ENCODE assay signal across 10 cellular contexts in the genomic region with DNA sequence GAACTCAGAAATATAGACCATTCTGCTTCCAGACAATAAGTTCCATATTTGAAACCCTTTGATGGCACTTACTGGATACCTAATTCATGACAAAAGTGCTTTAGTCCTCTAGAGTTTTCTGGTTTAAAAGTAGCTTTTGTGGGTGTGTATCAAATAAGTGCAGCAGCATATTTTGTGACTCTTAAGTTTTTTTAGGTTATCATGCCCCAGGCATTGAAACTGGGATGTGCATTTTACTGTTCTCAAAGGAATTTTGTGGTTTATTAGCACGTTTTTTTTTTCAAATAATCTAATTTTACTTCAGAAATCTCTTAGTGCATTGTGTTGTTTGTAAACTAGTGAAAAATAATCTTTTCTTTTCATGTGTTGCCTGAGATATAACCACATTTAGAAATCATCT. TPM values are rescaled to one million over a fixed set of nuclear protein-coding genes. Genes with fewer than 3 reads are reported as not detected.
DNase-seq lines count a peak whose midpoint lies in the region; ATAC-seq, FAIRE-seq and TF ChIP-seq lines count a peak whose summit lies in the region.
"Had no signal": no experiment of that assay in that cellular context is flagged by ENCODE, and none has a peak within 500 bp of the region (broad histone marks: within the 10 kb centered on the region; RNA-seq: fewer than 3 reads in every experiment).

No MANE protein-coding gene starts in this region.

- CTCF ChIA-PET in A549 (lab: Yijun Ruan, JAX) (interaction anchor here (0.6 to 1.7 kb wide), 10 partner anchors 9 to 553 kb away, joined by 3 to 7 read pairs (median 4); a partner anchor contains a TSS), GM12878 (lab: Yijun Ruan, JAX) (interaction anchor here (0.9 to 8.6 kb wide), 34 partner anchors 9 to 552 kb away, joined by 3 to 105 read pairs (median 5); a partner anchor contains a TSS)

- peaks cover 22% of the 10 kb centered on the region for H3K4me1 ChIP-seq in A549
- peaks cover 29% of the 10 kb centered on the region for H3K4me1 ChIP-seq in GM12878 (ENCODE audit: control insufficient read depth, insufficient read depth, low read length)

- TF ChIP-seq RAD21 in A549 (conservative IDR thresholded peaks at IDR 0.05 in 1 of 2, IDR thresholded peaks at IDR 0.05 in 1 of 2) (no peak), GM12878 (IDR thresholded peaks at IDR 0.05; ENCODE audit: insufficient read depth, low read depth, low read length) (no peak)

- H2AFZ ChIP-seq in GM12878 (ENCODE audit: control insufficient read depth, low read depth, low read length): no peak overlapping the region

- no peaks in the 10 kb centered on the region for H4K20me1 ChIP-seq in GM12878 (ENCODE audit: control insufficient read depth, insufficient read depth)

- H3K27me3 ChIP-seq in GM12878 (replicated peaks in 1 of 2; ENCODE audit: control insufficient read depth in 2 of 2, insufficient read depth in 2 of 2, low read length in 1 of 2): no peaks in the 10 kb centered on the region

- H3K4me2 ChIP-seq in A549 (peak overlapping the region; percentile 88), GM12878 (ENCODE audit: control insufficient read depth, insufficient read depth) (peak overlapping the region; percentile 93)

- RAD21 ChIA-PET in GM12878 (lab: Charles Lee; ENCODE audit: unreplicated experiment): interaction anchor here (0.6 to 6.6 kb wide), 16 partner anchors 15 to 734 kb away, joined by 3 to 42 read pairs (median 4); a partner anchor contains a TSS

- peaks cover 0 to 6% of the 10 kb centered on the region in 2 experiments; a peak in 3 of 4 replicates for H3K36me3 ChIP-seq in GM12878 (ENCODE audit: control insufficient read depth in 2 of 2, insufficient read depth in 2 of 2, low read length in 1 of 2)

- H3K9me3 ChIP-seq in A549 (no peaks in the 10 kb centered on the region), GM12878 (replicated peaks; ENCODE audit: control insufficient read depth, insufficient read depth, low read length) (no peaks in the 10 kb centered on the region)

- TF ChIP-seq POLR2A in A549 (IDR thresholded peaks at IDR 0.05; ENCODE audit: low read length) (no peak), GM12878 (IDR thresholded peaks at IDR 0.05; ENCODE audit: low read depth, low read length) (no peak)

- peaks cover 58% of the 10 kb centered on the region for H3K36me3 Mint-ChIP-seq in HFFc6 (ENCODE audit: low read depth)
- H3K36me3 Mint-ChIP-seq in mesothelial cell of epicardium: peaks cover 17% of the 10 kb centered on the region

- WGBS in A549 (ENCODE audit: missing lambda C conversion rate): 0% methylated on average over 1 of the region's 1 CpG
- WGBS in GM12878 (ENCODE audit: insufficient coverage, insufficient replicate concordance, low lambda C conversion rate, missing lambda C conversion rate): 0% methylated on average over 1 of the region's 1 CpG

- H3K27ac ChIP-seq in A549 (peak overlapping the region; percentile 91 to 93; a peak in 5 of 6 replicates), GM12878 (ENCODE audit: control insufficient read depth, insufficient read depth) (peak overlapping the region; percentile 99)

- H3K4me3 Mint-ChIP-seq in HFFc6 (peak overlapping the region; percentile 98), mesothelial cell of epicardium (peak overlapping the region; percentile 100)

- peaks cover 66% of the 10 kb centered on the region for H3K4me1 Mint-ChIP-seq in HFFc6 (ENCODE audit: low read depth)
- H3K4me1 Mint-ChIP-seq in mesothelial cell of epicardium: peaks cover 51% of the 10 kb centered on the region

- FAIRE-seq in A549 (lab: Jason Lieb, UNC) (no peak), GM12878 (lab: Jason Lieb, UNC) (no peak)

- no peak for TF ChIP-seq CTCF in A549 (IDR thresholded peaks at IDR 0.05)
- no peak for TF ChIP-seq CTCF in HFFc6 (IDR thresholded peaks at IDR 0.05)
- no peak for TF ChIP-seq CTCF in GM12878 (IDR thresholded peaks at IDR 0.05 in 2 of 3, conservative IDR thresholded peaks at IDR 0.05 in 1 of 3; ENCODE audit: control insufficient read depth in 2 of 3, extremely low read depth in 1 of 3, insufficient read depth in 1 of 3, low read depth in 3 of 3, low read length in 3 of 3)
- TF ChIP-seq CTCF in mesothelial cell of epicardium (IDR thresholded peaks at IDR 0.05; ENCODE audit: unreplicated experiment): no peak

- H3K9me3 Mint-ChIP-seq in HFFc6 (no peaks in the 10 kb centered on the region), mesothelial cell of epicardium (no peaks in the 10 kb centered on the region)

- no peak for ATAC-seq in A549
- ATAC-seq in GM12878: no peak
- ATAC-seq in HG03565 (IDR thresholded peaks at IDR 0.05; ENCODE audit: unreplicated experiment): no peak
- no peak for ATAC-seq in GM21825 (IDR thresholded peaks at IDR 0.05; ENCODE audit: unreplicated experiment)
- ATAC-seq in GM18861 (IDR thresholded peaks at IDR 0.05; ENCODE audit: unreplicated experiment): no peak

- no peak for DNase-seq in A549 (ENCODE audit: low read depth in 1 of 2, low spot score in 1 of 2)
- peak; percentile 65 for DNase-seq in HFFc6
- DNase-seq in GM12878 (ENCODE audit: low read depth, low spot score): no peak
- DNase-seq in mesothelial cell of epicardium (ENCODE audit: low spot score in 2 of 2, unreplicated experiment in 2 of 2): no peak
- no peak for DNase-seq in head of caudate nucleus
- DNase-seq: cerebellar nuclear complex; stimulated activated CD4-positive, alpha-beta T cell treated with anti-CD3 and anti-CD28 coated beads, Interleukin-2, amount 100 ng/mL, for 48 hours had no signal

- H3K27ac Mint-ChIP-seq in HFFc6 (peak overlapping the region; percentile 99), mesothelial cell of epicardium (peak overlapping the region; percentile 100)

- H3K9ac ChIP-seq in GM12878 (ENCODE audit: control insufficient read depth, insufficient read depth, low read length): peak overlapping the region; percentile 99

- H3K27me3 Mint-ChIP-seq in HFFc6 (ENCODE audit: insufficient read depth) (peaks cover 2% of the 10 kb centered on the region), mesothelial cell of epicardium (ENCODE audit: low read depth) (no peaks in the 10 kb centered on the region)

- in situ Hi-C loops in GM12878 (cut with MboI): no loop called here

- no TSS peak for BruUV-seq in GM12878 (replicated peaks; lab: Mats Ljungman, UMichigan)

- intact Hi-C loops in GM12878 (cut with micrococcal nuclease; ENCODE audit: unreplicated experiment) (loop anchor here (1.0 to 10.0 kb wide), 5 partner anchors 76 to 554 kb away; a partner anchor contains a TSS), head of caudate nucleus (cut with DNase I) (loop anchor here (10.0 kb wide), 1 partner anchor 304 kb away; a partner anchor contains a TSS)

- H3K4me3 ChIP-seq in A549 (peak overlapping the region; percentile 75), GM12878 (peak overlapping the region; percentile 94)

- TF ChIP-seq EP300 in A549 (IDR thresholded peaks at IDR 0.05): no peak
- no peak for TF ChIP-seq EP300 in GM12878 (IDR thresholded peaks at IDR 0.05; ENCODE audit: borderline replicate concordance in 1 of 2, control insufficient read depth in 1 of 2, low read depth in 2 of 2, low read length in 2 of 2)

- SMC1A ChIA-PET in GM12878 (lab: Charles Lee; ENCODE audit: uncharacterized antibody, unreplicated experiment): interaction anchor here (0.6 to 7.6 kb wide), 21 partner anchors 9 to 306 kb away, joined by 3 to 59 read pairs (median 7); a partner anchor contains a TSS

- peaks cover 58% of the 10 kb centered on the region for H3K79me2 ChIP-seq in GM12878 (ENCODE audit: control insufficient read depth, insufficient read depth, low read length)

- POLR2A ChIA-PET in A549 (lab: Yijun Ruan, JAX) (no interaction called here), GM12878 (lab: Charles Lee) (interaction anchor here (1.1 to 4.5 kb wide), 6 partner anchors 27 to 108 kb away, joined by 3 to 42 read pairs (median 6); a partner anchor contains a TSS)

RNA-seq across cellular contexts. Expression of a gene that starts 1.5 kb away (rescaled TPM):
- 430 and 619 TPM in 2 replicates for polyA plus RNA-seq in A549 (2011; rRNA removed)
- polyA plus RNA-seq in A549 (2012; cell fraction: cytosol; rRNA removed): 127 and 133 TPM in 2 replicates
- polyA plus RNA-seq in A549 (2012; cell fraction: nucleus; rRNA removed): 204 and 220 TPM in 2 replicates
- polyA plus RNA-seq in A549 (2017; fragmentation: RNase III; extraction: RNeasy Plus Mini Kit Qiagen cat#74134 plus additional on column Dnase treatment): 209 to 222 TPM (median 217 TPM) in 3 replicates
- polyA minus RNA-seq in A549 (2011; rRNA and poly(A)+ RNA removed): 425 and 452 TPM in 2 replicates
- total RNA-seq in HFFc6 (2021; fragmentation: NEBNext Ultra II Directional; extraction: Animal tissue kit (Norgen Biotek cat#: 25700)): 100 to 1,000 TPM; 291 to 372 (median 352) TPM
- 263 and 285 TPM in 2 replicates for total RNA-seq in GM12878 (2013; cell fraction: nucleolus; rRNA removed)
- total RNA-seq in GM12878 (2014; rRNA removed): 403 and 444 TPM in 2 replicates
- total RNA-seq in GM12878 (2014; rRNA removed; fragmentation: Illumina TruSeq; extraction: Trizol): 489 and 508 TPM in 2 replicates
- total RNA-seq in GM12878 (2021): 479 and 499 TPM in 2 replicates
- 207 TPM for polyA plus RNA-seq in GM12878 (2011; ENCODE audit: low read depth)
- 636 and 704 TPM in 2 replicates for polyA plus RNA-seq in GM12878 (2011; rRNA removed)
- 275 and 287 TPM in 2 replicates for polyA plus RNA-seq in GM12878 (2011; cell fraction: cytosol; rRNA removed)
- 218 and 240 TPM in 2 replicates for polyA plus RNA-seq in GM12878 (2011; cell fraction: nucleus; rRNA removed)
- 158 and 167 TPM in 2 replicates for polyA plus RNA-seq in GM12878 (2012)
- 496 and 588 TPM in 2 replicates for polyA plus RNA-seq in GM12878 (2014; fragmentation: Illumina TruSeq; extraction: Trizol)
- polyA plus RNA-seq in GM12878 (2014; fragmentation: Nextera tagmentation; extraction: Ambion mirVana): 100 to 1,000 TPM; 552 to 556 TPM
- 227 and 259 TPM in 2 replicates for polyA plus RNA-seq in GM12878 (2014; rRNA removed)
- polyA plus RNA-seq in GM12878 (2016; fragmentation: Nextera tagmentation; extraction: Ambion mirVana): 100 to 1,000 TPM; 770 to 815 TPM
- polyA minus RNA-seq in GM12878 (2011; rRNA and poly(A)+ RNA removed): 521 and 1,300 TPM in 2 replicates
- 139 and 143 TPM in 2 replicates for polyA minus RNA-seq in GM12878 (2011; cell fraction: cytosol; rRNA and poly(A)+ RNA removed)
- polyA minus RNA-seq in GM12878 (2011; cell fraction: nucleus; rRNA and poly(A)+ RNA removed): 186 and 262 TPM in 2 replicates
- total RNA-seq in mesothelial cell of epicardium: 291 to 294 TPM (median 291 TPM) in 3 replicates

RNA-seq across cellular contexts. Expression of a gene that starts 28.9 kb away (rescaled TPM):
- 0.54 and 0.78 TPM in 2 replicates for polyA plus RNA-seq in A549 (2011; rRNA removed)
- polyA plus RNA-seq in A549 (2012; cell fraction: cytosol; rRNA removed): 0.08 and 0.09 TPM in 2 replicates
- 0.04 and 0.26 TPM in 2 replicates for polyA plus RNA-seq in A549 (2012; cell fraction: nucleus; rRNA removed)
- 0.80 to 0.82 TPM (median 0.81 TPM) in 3 replicates for polyA plus RNA-seq in A549 (2017; fragmentation: RNase III; extraction: RNeasy Plus Mini Kit Qiagen cat#74134 plus additional on column Dnase treatment)
- 0.62 and 0.63 TPM in 2 replicates for polyA minus RNA-seq in A549 (2011; rRNA and poly(A)+ RNA removed)
- under 1 TPM in 3 of 6 experiments, not detected in 3; 0.09 to 0.25 (median 0.13) TPM for total RNA-seq in HFFc6 (2021; fragmentation: NEBNext Ultra II Directional; extraction: Animal tissue kit (Norgen Biotek cat#: 25700))
- 0.67 and 0.71 TPM in 2 replicates for total RNA-seq in GM12878 (2013; cell fraction: nucleolus; rRNA removed)
- total RNA-seq in GM12878 (2014; rRNA removed): 1.4 and 1.6 TPM in 2 replicates
- 2.5 TPM in 2 replicates for total RNA-seq in GM12878 (2014; rRNA removed; fragmentation: Illumina TruSeq; extraction: Trizol)
- 2.4 and 2.7 TPM in 2 replicates for total RNA-seq in GM12878 (2021)
- polyA plus RNA-seq in GM12878 (2011; ENCODE audit: low read depth): 0.16 TPM
- polyA plus RNA-seq in GM12878 (2011; rRNA removed): 0.13 and 0.23 TPM in 2 replicates
- polyA plus RNA-seq in GM12878 (2011; cell fraction: cytosol; rRNA removed): 0.02 and 0.07 TPM in 2 replicates
- 0.06 TPM in 1 of 2 replicates, not detected in the other for polyA plus RNA-seq in GM12878 (2011; cell fraction: nucleus; rRNA removed)
- polyA plus RNA-seq in GM12878 (2012): 0.26 and 0.58 TPM in 2 replicates
- polyA plus RNA-seq in GM12878 (2014; fragmentation: Illumina TruSeq; extraction: Trizol): 2.3 and 2.8 TPM in 2 replicates
- polyA plus RNA-seq in GM12878 (2014; fragmentation: Nextera tagmentation; extraction: Ambion mirVana): 1 to 10 TPM in 1 of 2 experiments, under 1 TPM in 1; 0.57 to 1.2 TPM
- polyA plus RNA-seq in GM12878 (2014; rRNA removed): 1.5 and 3.2 TPM in 2 replicates
- 1 to 10 TPM; 2.1 to 3.1 TPM for polyA plus RNA-seq in GM12878 (2016; fragmentation: Nextera tagmentation; extraction: Ambion mirVana)
- 0.82 TPM in 1 of 2 replicates, not detected in the other for polyA minus RNA-seq in GM12878 (2011; rRNA and poly(A)+ RNA removed)
- not detected in 2 replicates for polyA minus RNA-seq in GM12878 (2011; cell fraction: cytosol; rRNA and poly(A)+ RNA removed)
- polyA minus RNA-seq in GM12878 (2011; cell fraction: nucleus; rRNA and poly(A)+ RNA removed): 0.12 TPM in 1 of 2 replicates, not detected in the other
- 0.71 to 0.84 TPM (median 0.78 TPM) in 3 replicates for total RNA-seq in mesothelial cell of epicardium

RNA-seq across cellular contexts. Expression of a gene that starts 29.0 kb away (rescaled TPM):
- polyA plus RNA-seq in A549 (2011; rRNA removed): 39.9 and 50.4 TPM in 2 replicates
- 33.5 and 33.6 TPM in 2 replicates for polyA plus RNA-seq in A549 (2012; cell fraction: cytosol; rRNA removed)
- polyA plus RNA-seq in A549 (2012; cell fraction: nucleus; rRNA removed): 10.0 and 14.7 TPM in 2 replicates
- 16.8 to 17.1 TPM (median 16.9 TPM) in 3 replicates for polyA plus RNA-seq in A549 (2017; fragmentation: RNase III; extraction: RNeasy Plus Mini Kit Qiagen cat#74134 plus additional on column Dnase treatment)
- polyA minus RNA-seq in A549 (2011; rRNA and poly(A)+ RNA removed): 35.2 and 38.2 TPM in 2 replicates
- 1 to 10 TPM; 4.9 to 7.5 (median 6.4) TPM for total RNA-seq in HFFc6 (2021; fragmentation: NEBNext Ultra II Directional; extraction: Animal tissue kit (Norgen Biotek cat#: 25700))
- total RNA-seq in GM12878 (2013; cell fraction: nucleolus; rRNA removed): 39.0 and 48.8 TPM in 2 replicates
- total RNA-seq in GM12878 (2014; rRNA removed): 25.6 and 36.2 TPM in 2 replicates
- total RNA-seq in GM12878 (2014; rRNA removed; fragmentation: Illumina TruSeq; extraction: Trizol): 25.7 and 27.5 TPM in 2 replicates
- total RNA-seq in GM12878 (2021): 20.4 and 25.3 TPM in 2 replicates
- 34.7 TPM for polyA plus RNA-seq in GM12878 (2011; ENCODE audit: low read depth)
- polyA plus RNA-seq in GM12878 (2011; rRNA removed): 30.4 and 36.8 TPM in 2 replicates
- polyA plus RNA-seq in GM12878 (2011; cell fraction: cytosol; rRNA removed): 26.9 and 33.7 TPM in 2 replicates
- polyA plus RNA-seq in GM12878 (2011; cell fraction: nucleus; rRNA removed): 21.6 and 23.4 TPM in 2 replicates
- 13.5 and 20.7 TPM in 2 replicates for polyA plus RNA-seq in GM12878 (2012)
- 28.8 and 30.2 TPM in 2 replicates for polyA plus RNA-seq in GM12878 (2014; fragmentation: Illumina TruSeq; extraction: Trizol)
- polyA plus RNA-seq in GM12878 (2014; fragmentation: Nextera tagmentation; extraction: Ambion mirVana): 10 to 100 TPM in 1 of 2 experiments, 1 to 10 TPM in 1; 7.6 to 10.4 TPM
- polyA plus RNA-seq in GM12878 (2014; rRNA removed): 26.1 and 37.4 TPM in 2 replicates
- polyA plus RNA-seq in GM12878 (2016; fragmentation: Nextera tagmentation; extraction: Ambion mirVana): 10 to 100 TPM; 22.4 to 27.8 TPM
- 31.8 and 50.8 TPM in 2 replicates for polyA minus RNA-seq in GM12878 (2011; rRNA and poly(A)+ RNA removed)
- polyA minus RNA-seq in GM12878 (2011; cell fraction: cytosol; rRNA and poly(A)+ RNA removed): 6.8 and 7.9 TPM in 2 replicates
- 17.5 and 19.0 TPM in 2 replicates for polyA minus RNA-seq in GM12878 (2011; cell fraction: nucleus; rRNA and poly(A)+ RNA removed)
- total RNA-seq in mesothelial cell of epicardium: 9.3 to 12.2 TPM (median 9.7 TPM) in 3 replicates
